Comparison of ENCODE assay signal across 1 cellular context in the genomic region with DNA sequence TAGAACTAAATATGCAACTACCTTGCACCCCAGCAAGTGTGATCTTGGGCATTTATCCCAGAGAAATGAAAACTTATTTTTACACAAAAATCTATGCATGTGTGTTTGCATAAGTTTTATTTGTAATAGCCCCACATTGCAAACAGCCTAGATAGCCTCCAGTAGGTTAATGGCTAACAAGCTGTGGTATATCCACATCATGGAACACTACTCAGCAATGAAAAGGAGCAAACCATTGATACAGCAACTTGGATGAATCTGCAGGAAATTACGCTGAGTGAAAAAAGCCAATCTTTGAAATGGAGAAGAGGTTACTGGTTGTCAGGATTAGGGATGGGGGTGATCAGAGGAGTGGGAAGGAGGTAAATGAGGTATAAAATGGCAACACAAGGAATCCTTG.
TF ChIP-seq lines count a peak whose summit lies in the region.

No MANE protein-coding gene starts in this region.

TF ChIP-seq in SK-N-SH, 30 proteins besides CTCF, POLR2A, EP300 and RAD21 (continued from another document):
- TF ChIP-seq, protein P1, sequence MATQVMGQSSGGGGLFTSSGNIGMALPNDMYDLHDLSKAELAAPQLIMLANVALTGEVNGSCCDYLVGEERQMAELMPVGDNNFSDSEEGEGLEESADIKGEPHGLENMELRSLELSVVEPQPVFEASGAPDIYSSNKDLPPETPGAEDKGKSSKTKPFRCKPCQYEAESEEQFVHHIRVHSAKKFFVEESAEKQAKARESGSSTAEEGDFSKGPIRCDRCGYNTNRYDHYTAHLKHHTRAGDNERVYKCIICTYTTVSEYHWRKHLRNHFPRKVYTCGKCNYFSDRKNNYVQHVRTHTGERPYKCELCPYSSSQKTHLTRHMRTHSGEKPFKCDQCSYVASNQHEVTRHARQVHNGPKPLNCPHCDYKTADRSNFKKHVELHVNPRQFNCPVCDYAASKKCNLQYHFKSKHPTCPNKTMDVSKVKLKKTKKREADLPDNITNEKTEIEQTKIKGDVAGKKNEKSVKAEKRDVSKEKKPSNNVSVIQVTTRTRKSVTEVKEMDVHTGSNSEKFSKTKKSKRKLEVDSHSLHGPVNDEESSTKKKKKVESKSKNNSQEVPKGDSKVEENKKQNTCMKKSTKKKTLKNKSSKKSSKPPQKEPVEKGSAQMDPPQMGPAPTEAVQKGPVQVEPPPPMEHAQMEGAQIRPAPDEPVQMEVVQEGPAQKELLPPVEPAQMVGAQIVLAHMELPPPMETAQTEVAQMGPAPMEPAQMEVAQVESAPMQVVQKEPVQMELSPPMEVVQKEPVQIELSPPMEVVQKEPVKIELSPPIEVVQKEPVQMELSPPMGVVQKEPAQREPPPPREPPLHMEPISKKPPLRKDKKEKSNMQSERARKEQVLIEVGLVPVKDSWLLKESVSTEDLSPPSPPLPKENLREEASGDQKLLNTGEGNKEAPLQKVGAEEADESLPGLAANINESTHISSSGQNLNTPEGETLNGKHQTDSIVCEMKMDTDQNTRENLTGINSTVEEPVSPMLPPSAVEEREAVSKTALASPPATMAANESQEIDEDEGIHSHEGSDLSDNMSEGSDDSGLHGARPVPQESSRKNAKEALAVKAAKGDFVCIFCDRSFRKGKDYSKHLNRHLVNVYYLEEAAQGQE (IDR thresholded peaks at IDR 0.05; ENCODE audit: low read depth, low read length) = no peak
- no peak for TF ChIP-seq RFX5 (IDR thresholded peaks at IDR 0.05; ENCODE audit: low read length)
- TF ChIP-seq NRF1 (IDR thresholded peaks at IDR 0.05; ENCODE audit: low read depth, low read length) = no peak
